Comparison of ENCODE assay signal across 17 cellular contexts in genomic region chr11:69450064-69450856, GRCh38. TPM values are rescaled to one million over a fixed set of nuclear protein-coding genes. Genes with fewer than 3 reads are reported as not detected.
A peak's percentile ranks its signal among the peaks of the same experiment; 100 is the strongest.
DNase-seq lines count a peak whose midpoint lies in the region; ATAC-seq, FAIRE-seq and TF ChIP-seq lines count a peak whose summit lies in the region.
"Had no signal": no experiment of that assay in that cellular context is flagged by ENCODE, and none has a peak within 500 bp of the region (broad histone marks: within the 10 kb centered on the region; RNA-seq: fewer than 3 reads in every experiment).

No MANE protein-coding gene starts in this region.

- H3K4me1 Mint-ChIP-seq in astrocyte (ENCODE audit: low read depth, unreplicated experiment) (peaks cover 2% of the 10 kb centered on the region), neural progenitor cell (peaks cover 37% of the 10 kb centered on the region)
- no peaks in the 10 kb centered on the region for H3K4me1 Mint-ChIP-seq in effector memory CD8-positive, alpha-beta T cell (ENCODE audit: low read depth in 2 of 2)

- H3K4me3 ChIP-seq in astrocyte (ENCODE audit: insufficient read depth, low read depth, low read length) (no peak overlapping the region), heart left ventricle (peak overlapping the region in 2 of 12 donors; percentile 6 to 9), neural progenitor cell (no peak overlapping the region), uterus (no peak overlapping the region)
- H3K4me3 ChIP-seq: adrenal gland, esophagus squamous epithelium, SK-N-MC had no signal

- H3K4me1 ChIP-seq in astrocyte (ENCODE audit: insufficient read depth, low read length) (peaks cover 27% of the 10 kb centered on the region), heart left ventricle (peaks cover 0 to 39% (median 25%) of the 10 kb centered on the region in 12 donors), neural progenitor cell (peaks cover 8% of the 10 kb centered on the region), uterus (no peaks in the 10 kb centered on the region)

- no peaks in the 10 kb centered on the region for H4K20me1 ChIP-seq in astrocyte (ENCODE audit: insufficient read depth, low read length)
- H4K20me1 ChIP-seq in neural progenitor cell (ENCODE audit: low read depth), result no peaks in the 10 kb centered on the region

- H3K4me2 ChIP-seq in astrocyte (ENCODE audit: low read length) (peak overlapping the region; percentile 59), neural progenitor cell (no peak overlapping the region)

- 56 to 67% (median 65%) methylated on average over 13 to 18 of the region's 18 CpGs for WGBS in heart left ventricle, 4 donors

- H3K4me3 Mint-ChIP-seq in astrocyte (ENCODE audit: unreplicated experiment) (no peak overlapping the region), neural progenitor cell (no peak overlapping the region)
- no peak overlapping the region for H3K4me3 Mint-ChIP-seq in effector memory CD8-positive, alpha-beta T cell
- H3K4me3 Mint-ChIP-seq: activated CD8-positive, alpha-beta T cell treated with anti-CD3 and anti-CD28 coated beads for 36 hours had no signal

- no peak overlapping the region for H2AFZ ChIP-seq in astrocyte (ENCODE audit: low read depth, low read length)
- H2AFZ ChIP-seq in neural progenitor cell (replicated peaks), result no peak overlapping the region

- H3K79me2 ChIP-seq in astrocyte (ENCODE audit: insufficient read depth, low read length) (no peaks in the 10 kb centered on the region), neural progenitor cell (ENCODE audit: low read depth) (no peaks in the 10 kb centered on the region)

- H3K27ac ChIP-seq in astrocyte (ENCODE audit: low read depth, low read length) (no peak overlapping the region), heart left ventricle (peak overlapping the region; percentile 54 to 93 (median 79)), neural progenitor cell (no peak overlapping the region), uterus (peak overlapping the region; percentile 45 to 48)
- H3K27ac ChIP-seq: SK-N-MC had no signal

- H3K27me3 ChIP-seq in astrocyte (ENCODE audit: insufficient read depth, low read length) (no peaks in the 10 kb centered on the region), heart left ventricle (no peaks in the 10 kb centered on the region), neural progenitor cell (no peaks in the 10 kb centered on the region), uterus (no peaks in the 10 kb centered on the region)
- H3K27me3 ChIP-seq: adrenal gland, esophagus squamous epithelium had no signal

- DNase-seq in astrocyte (ENCODE audit: low read depth) (no peak), heart left ventricle (peak; percentile 68 to 79 (median 71)), neural progenitor cell (ENCODE audit: low spot score) (no peak), uterus (peak in 1 of 2 donors; percentile 48)
- DNase-seq in activated naive CD4-positive, alpha-beta T cell (lab: John Stamatoyannopoulos, UW), result no peak
- DNase-seq in effector memory CD8-positive, alpha-beta T cell, result no peak
- DNase-seq: activated CD8-positive, alpha-beta T cell treated with anti-CD3 and anti-CD28 coated beads for 36 hours; esophagus squamous epithelium; NCI-H1417 treated with DMSO at 0.1 percent for 48 hours; NCI-H446 treated with DMSO at 0.1 percent for 48 hours had no signal

- H3K36me3 Mint-ChIP-seq in astrocyte (ENCODE audit: low read depth, unreplicated experiment), result peaks cover 2% of the 10 kb centered on the region
- no peaks in the 10 kb centered on the region for H3K36me3 Mint-ChIP-seq in neural progenitor cell
- no peaks in the 10 kb centered on the region for H3K36me3 Mint-ChIP-seq in effector memory CD8-positive, alpha-beta T cell (ENCODE audit: insufficient read depth)

- ATAC-seq in heart left ventricle (peak; percentile 46 to 80 (median 51)), GM18870 (IDR thresholded peaks at IDR 0.05; ENCODE audit: unreplicated experiment) (no peak)
- ATAC-seq in effector memory CD8-positive, alpha-beta T cell (replicated peaks), result no peak
- ATAC-seq: activated CD8-positive, alpha-beta T cell treated with anti-CD3 and anti-CD28 coated beads for 36 hours had no signal

- H3F3A ChIP-seq in neural progenitor cell (ENCODE audit: low read depth), result peaks cover 4% of the 10 kb centered on the region

- TF ChIP-seq POLR2A in heart left ventricle (IDR thresholded peaks at IDR 0.05), result no peak
- no peak for TF ChIP-seq POLR2A in uterus (IDR thresholded peaks at IDR 0.05)

- FAIRE-seq in astrocyte (lab: Jason Lieb, UNC), result no peak
- FAIRE-seq: H54 had no signal

- TF ChIP-seq CTCF in astrocyte (IDR thresholded peaks at IDR 0.05; ENCODE audit: insufficient read depth, low read depth, low read length), result no peak
- no peak for TF ChIP-seq CTCF in heart left ventricle (IDR thresholded peaks at IDR 0.05)
- TF ChIP-seq CTCF in neural progenitor cell (IDR thresholded peaks at IDR 0.05), result no peak
- TF ChIP-seq CTCF in uterus (IDR thresholded peaks at IDR 0.05), result no peak

- H3K36me3 ChIP-seq in astrocyte (ENCODE audit: insufficient read depth, low read length), result no peaks in the 10 kb centered on the region
- H3K36me3 ChIP-seq in heart left ventricle, result no peaks in the 10 kb centered on the region
- no peaks in the 10 kb centered on the region for H3K36me3 ChIP-seq in neural progenitor cell
- no peaks in the 10 kb centered on the region for H3K36me3 ChIP-seq in uterus
- H3K36me3 ChIP-seq: adrenal gland, esophagus squamous epithelium had no signal

- H3K27ac Mint-ChIP-seq in astrocyte (ENCODE audit: unreplicated experiment) (no peak overlapping the region), neural progenitor cell (peak overlapping the region; percentile 67)
- H3K27ac Mint-ChIP-seq in effector memory CD8-positive, alpha-beta T cell, result no peak overlapping the region
- H3K27ac Mint-ChIP-seq: activated CD8-positive, alpha-beta T cell treated with anti-CD3 and anti-CD28 coated beads for 36 hours; CD14-positive monocyte had no signal

- intact Hi-C loops in heart left ventricle (cut with DNase I), result loop anchor here in 1 of 10 donors (2.0 kb wide), 1 partner anchor 47 kb away; no protein-coding TSS in a partner anchor
- intact Hi-C loops in uterus (cut with DNase I; ENCODE audit: low total_unique reads), result no loop called here

- H3K9me3 Mint-ChIP-seq in astrocyte (ENCODE audit: unreplicated experiment) (peaks cover 18% of the 10 kb centered on the region), neural progenitor cell (peaks cover 3% of the 10 kb centered on the region)
- no peaks in the 10 kb centered on the region for H3K9me3 Mint-ChIP-seq in effector memory CD8-positive, alpha-beta T cell

- H3K9ac ChIP-seq in astrocyte (ENCODE audit: low read length) (no peak overlapping the region), neural progenitor cell (no peak overlapping the region)

- peaks cover 36% of the 10 kb centered on the region for H3K27me3 Mint-ChIP-seq in astrocyte (ENCODE audit: low read depth, unreplicated experiment)
- peaks cover 11% of the 10 kb centered on the region for H3K27me3 Mint-ChIP-seq in neural progenitor cell (ENCODE audit: insufficient read depth, low read depth)
- peaks cover 21 to 54% of the 10 kb centered on the region in 2 donors for H3K27me3 Mint-ChIP-seq in effector memory CD8-positive, alpha-beta T cell

- H3K9me3 ChIP-seq in astrocyte (ENCODE audit: insufficient read depth, low read depth, low read length) (no peaks in the 10 kb centered on the region), heart left ventricle (no peaks in the 10 kb centered on the region), neural progenitor cell (ENCODE audit: low read depth) (no peaks in the 10 kb centered on the region), uterus (no peaks in the 10 kb centered on the region)
- H3K9me3 ChIP-seq: adrenal gland, esophagus squamous epithelium had no signal

RNA-seq across cellular contexts. Expression of gene LINC01488, which starts 31.2 kb away (rescaled TPM):
- total RNA-seq in astrocyte (not detected in 2 replicates), heart left ventricle (under 1 TPM in 5 of 9 donors, not detected in 4; 0.04 to 0.42 (median 0.13) TPM), neural progenitor cell (ENCODE audit: low replicate concordance) (0.09 TPM in 1 of 2 replicates, not detected in the other), uterus (not detected)
- polyA plus RNA-seq in heart left ventricle, result under 1 TPM in 1 of 2 donors, not detected in 1; 0.23 TPM
- total RNA-seq: activated CD8-positive, alpha-beta T cell treated with anti-CD3 and anti-CD28 coated beads for 36 hours; adrenal gland; esophagus squamous epithelium; sciatic nerve had no signal
- polyA plus RNA-seq: adrenal gland, CD14-positive monocyte, neural cell had no signal

Comparison
In these comparisons a context has a peak if more than half of its experiments do, and no peak if none do; other contexts are left out.
1. DNase-seq: peak in heart left ventricle (5 of 5); none in astrocyte (single experiment), neural progenitor cell (single experiment), activated naive CD4-positive, alpha-beta T cell (0 of 4) and effector memory CD8-positive, alpha-beta T cell (0 of 3).
2. H3K27ac ChIP-seq: peak in heart left ventricle (12 of 12) and uterus (2 of 2); none in astrocyte (single experiment) and neural progenitor cell (single experiment).
3. ATAC-seq: peak in heart left ventricle (4 of 4); none in GM18870 (single experiment) and effector memory CD8-positive, alpha-beta T cell (single experiment).